14 cellular contexts compared by ENCODE assay signal in genomic region chr6:11727995-11728961, GRCh38. TPM values are rescaled to one million over a fixed set of nuclear protein-coding genes. Genes with fewer than 3 reads are reported as not detected.
DNase-seq lines count a peak whose midpoint lies in the region; ATAC-seq and TF ChIP-seq lines count a peak whose summit lies in the region.
"Had no signal": no experiment of that assay in that cellular context is flagged by ENCODE, and none has a peak within 500 bp of the region (broad histone marks: within the 10 kb centered on the region; RNA-seq: fewer than 3 reads in every experiment).

No MANE protein-coding gene starts in this region.

- H3K27me3 ChIP-seq in KMS-11 (ENCODE audit: insufficient read depth, low read depth) (no peaks in the 10 kb centered on the region), neural progenitor cell (no peaks in the 10 kb centered on the region), HAP-1 (ENCODE audit: low read depth) (peaks cover 20% of the 10 kb centered on the region)
- H3K27me3 ChIP-seq: esophagus muscularis mucosa had no signal

- H3K9ac ChIP-seq in KMS-11 (no peak overlapping the region), neural progenitor cell (no peak overlapping the region)

- H3K79me2 ChIP-seq in KMS-11 (ENCODE audit: insufficient read depth, low read depth) (peaks cover 4% of the 10 kb centered on the region; the same call in 1 of the 2 replicates), neural progenitor cell (ENCODE audit: low read depth) (no peaks in the 10 kb centered on the region)

- no peaks in the 10 kb centered on the region for H3F3A ChIP-seq in neural progenitor cell (ENCODE audit: low read depth)

- H3K36me3 ChIP-seq in KMS-11 (ENCODE audit: insufficient read depth), result no peaks in the 10 kb centered on the region
- no peaks in the 10 kb centered on the region for H3K36me3 ChIP-seq in neural progenitor cell
- no peaks in the 10 kb centered on the region for H3K36me3 ChIP-seq in HAP-1 (replicated peaks)
- H3K36me3 ChIP-seq: esophagus muscularis mucosa had no signal

- in situ Hi-C loops in HAP-1 (cut with MboI; ENCODE audit: low sequenced_read_pairs), result no loop called here

- H3K27ac ChIP-seq in KMS-11 (peak overlapping the region; percentile 98; the same call in 1 of the 2 replicates), neural progenitor cell (no peak overlapping the region)
- H3K27ac ChIP-seq: esophagus muscularis mucosa, psoas muscle had no signal

- no peaks in the 10 kb centered on the region for H3K27me3 Mint-ChIP-seq in activated T-cell treated with anti-CD3 and anti-CD28 coated beads, Interleukin-2, amount 50 U/mL, for 72 hours (ENCODE audit: low read depth)
- peaks cover 9% of the 10 kb centered on the region for H3K27me3 Mint-ChIP-seq in neural progenitor cell (ENCODE audit: insufficient read depth, low read depth)

- peak overlapping the region; percentile 16; the same call in 1 of the 2 replicates for H3K4me2 ChIP-seq in KMS-11
- no peak overlapping the region for H3K4me2 ChIP-seq in neural progenitor cell

- DNase-seq in SIG-M5 (lab: John Stamatoyannopoulos, UW) (peak; percentile 14), neural progenitor cell (ENCODE audit: low spot score) (no peak), LoVo (ENCODE audit: low spot score) (no peak), HAP-1 (ENCODE audit: low spot score in 2 of 2) (no peak), DMS 273 treated with DMSO at 0.1 percent for 48 hours (lab: John Stamatoyannopoulos, UW) (no peak), Kasumi-1 (lab: John Stamatoyannopoulos, UW) (no peak)
- DNase-seq in activated T-cell treated with anti-CD3 and anti-CD28 coated beads, Interleukin-2, amount 50 U/mL, for 72 hours, result peak in 1 of 2 donors; percentile 28
- DNase-seq: activated gamma-delta T cell treated with Interleukin-2 at 50 U/mL for 16 hours, NCI-H2029 treated with DMSO at 0.1 percent for 48 hours, psoas muscle had no signal

- H3K36me3 Mint-ChIP-seq in activated T-cell treated with anti-CD3 and anti-CD28 coated beads, Interleukin-2, amount 50 U/mL, for 72 hours (ENCODE audit: insufficient read depth in 2 of 2), result peaks cover 16 to 22% of the 10 kb centered on the region in 2 donors
- H3K36me3 Mint-ChIP-seq in neural progenitor cell, result no peaks in the 10 kb centered on the region

- peaks cover 3% of the 10 kb centered on the region in 2 donors for H3K9me3 Mint-ChIP-seq in activated T-cell treated with anti-CD3 and anti-CD28 coated beads, Interleukin-2, amount 50 U/mL, for 72 hours
- H3K9me3 Mint-ChIP-seq in neural progenitor cell, result no peaks in the 10 kb centered on the region

- peak overlapping the region; percentile 88 for H3K27ac Mint-ChIP-seq in activated T-cell treated with anti-CD3 and anti-CD28 coated beads, Interleukin-2, amount 50 U/mL, for 72 hours
- H3K27ac Mint-ChIP-seq in neural progenitor cell, result no peak overlapping the region

- ATAC-seq in activated T-cell treated with anti-CD3 and anti-CD28 coated beads, Interleukin-2, amount 50 U/mL, for 72 hours (replicated peaks in 1 of 2), result peak; percentile 37 to 40
- ATAC-seq: psoas muscle had no signal

- H3K4me1 Mint-ChIP-seq in activated T-cell treated with anti-CD3 and anti-CD28 coated beads, Interleukin-2, amount 50 U/mL, for 72 hours (ENCODE audit: low read depth), result peaks cover 98% of the 10 kb centered on the region
- peaks cover 8% of the 10 kb centered on the region for H3K4me1 Mint-ChIP-seq in neural progenitor cell

- H3K4me1 ChIP-seq in KMS-11 (ENCODE audit: low read depth, poor library complexity, severe bottlenecking) (peaks cover 92% of the 10 kb centered on the region), neural progenitor cell (peaks cover 10% of the 10 kb centered on the region), HAP-1 (no peaks in the 10 kb centered on the region)

- H3K9me3 ChIP-seq in neural progenitor cell (ENCODE audit: low read depth), result no peaks in the 10 kb centered on the region
- H3K9me3 ChIP-seq in HAP-1, result no peaks in the 10 kb centered on the region
- H3K9me3 ChIP-seq: esophagus muscularis mucosa, psoas muscle had no signal

- H3K4me3 Mint-ChIP-seq in activated T-cell treated with anti-CD3 and anti-CD28 coated beads, Interleukin-2, amount 50 U/mL, for 72 hours, result peak overlapping the region; percentile 83 to 87
- H3K4me3 Mint-ChIP-seq in neural progenitor cell, result no peak overlapping the region

- H2AFZ ChIP-seq in KMS-11 (ENCODE audit: low read depth) (no peak overlapping the region), neural progenitor cell (replicated peaks) (peak overlapping the region; percentile 13)

- H4K20me1 ChIP-seq in KMS-11 (ENCODE audit: insufficient read depth), result no peaks in the 10 kb centered on the region
- H4K20me1 ChIP-seq in neural progenitor cell (ENCODE audit: low read depth), result no peaks in the 10 kb centered on the region

- TF ChIP-seq CTCF in KMS-11 (conservative IDR thresholded peaks at IDR 0.05; ENCODE audit: low read depth, low read length) (no peak), neural progenitor cell (IDR thresholded peaks at IDR 0.05) (no peak)

- no peak overlapping the region for H3K4me3 ChIP-seq in KMS-11 (IDR thresholded peaks at IDR 0.05; ENCODE audit: insufficient read depth, low read depth, low read length)
- no peak overlapping the region for H3K4me3 ChIP-seq in neural progenitor cell
- no peak overlapping the region for H3K4me3 ChIP-seq in HAP-1
- H3K4me3 ChIP-seq: esophagus muscularis mucosa, psoas muscle had no signal

RNA-seq across cellular contexts. Expression of gene ADTRP, which starts 50.3 kb away (rescaled TPM):
- total RNA-seq in activated T-cell treated with anti-CD3 and anti-CD28 coated beads, Interleukin-2, amount 50 U/mL, for 72 hours, result 10 to 100 TPM; 62.4 to 71.6 TPM
- total RNA-seq in neural progenitor cell (ENCODE audit: low replicate concordance), result not detected in 2 replicates
- total RNA-seq: cerebellum, OCI-LY7, psoas muscle had no signal

Comparison
In these comparisons a context has a peak if more than half of its experiments do, and no peak if none do; other contexts are left out.
1. RNA of gene ADTRP, which starts 50.3 kb away (total RNA-seq): 62.4 to 71.6 TPM in activated T-cell treated with anti-CD3 and anti-CD28 coated beads, Interleukin-2, amount 50 U/mL, for 72 hours; not detected in neural progenitor cell; every median in the first group is over 10 times any median in the second.